Comparison of ENCODE assay signal across 16 cellular contexts in the genomic region with DNA sequence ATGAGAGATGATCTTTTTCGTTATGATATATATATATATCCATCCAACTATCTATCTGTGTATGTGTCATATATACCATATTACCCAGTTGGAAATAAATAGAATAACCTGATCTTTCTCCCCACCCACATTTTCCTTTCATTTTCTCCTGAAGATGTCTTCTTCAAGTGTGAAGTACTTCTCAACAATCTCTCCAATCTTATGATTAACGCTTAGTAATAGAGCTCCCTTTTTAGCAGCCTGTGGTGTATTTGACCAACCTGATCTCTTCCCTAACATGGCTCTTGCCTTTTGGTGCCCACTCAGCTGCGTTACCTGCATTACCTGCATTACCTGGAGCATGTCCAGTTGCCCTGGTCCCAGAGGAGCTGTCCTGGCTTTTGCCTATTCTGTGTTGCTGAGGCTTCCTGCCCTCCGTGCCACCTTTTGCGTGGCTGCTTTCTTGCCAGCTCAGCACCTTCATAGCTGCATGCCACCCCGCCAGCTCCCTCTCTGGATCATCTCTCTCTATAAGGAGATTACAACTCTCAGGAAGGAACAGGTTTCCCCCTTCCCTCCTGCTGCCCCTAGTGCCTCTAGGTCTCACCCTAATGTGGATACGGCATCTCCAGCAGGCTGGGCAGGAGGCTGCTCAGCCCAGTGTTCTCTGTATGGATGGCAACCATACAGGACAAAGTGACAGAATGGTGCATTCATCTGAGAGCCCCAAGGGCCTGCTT.
DNase-seq lines count a peak whose midpoint lies in the region; ATAC-seq, FAIRE-seq and TF ChIP-seq lines count a peak whose summit lies in the region.
"Had no signal": no experiment of that assay in that cellular context is flagged by ENCODE, and none has a peak within 500 bp of the region (broad histone marks: within the 10 kb centered on the region; RNA-seq: fewer than 3 reads in every experiment).

No MANE protein-coding gene starts in this region.

- H3K27ac ChIP-seq in right cardiac atrium (ENCODE audit: low read length): peak overlapping the region; percentile 46
- H3K27ac ChIP-seq in gastrocnemius medialis: peak overlapping the region; percentile 61 to 74 (median 68)

- H3K4me1 ChIP-seq in right cardiac atrium (ENCODE audit: control insufficient read depth, insufficient read depth, low read length) (peaks cover 11% of the 10 kb centered on the region), gastrocnemius medialis (peaks cover 19 to 21% of the 10 kb centered on the region in 2 donors)

- ATAC-seq in Right ventricle myocardium superior (ENCODE audit: poor library complexity) (peak; percentile 5), right cardiac atrium (no peak), gastrocnemius medialis (no peak)
- ATAC-seq: T-cell had no signal

- H3K27me3 ChIP-seq in right cardiac atrium (ENCODE audit: control insufficient read depth, insufficient read depth) (no peaks in the 10 kb centered on the region), gastrocnemius medialis (no peaks in the 10 kb centered on the region)

- in situ Hi-C loops in gastrocnemius medialis (cut with MboI; ENCODE audit: low sequenced_read_pairs in 4 of 4): no loop called here

- intact Hi-C loops in Right ventricle myocardium superior (cut with DNase I): no loop called here
- intact Hi-C loops in cardiac septum (cut with DNase I): no loop called here
- intact Hi-C loops in right cardiac atrium (cut with DNase I): no loop called here
- intact Hi-C loops in gastrocnemius medialis (cut with DNase I; ENCODE audit: low total_unique reads): no loop called here

- no peak for TF ChIP-seq CTCF in gastrocnemius medialis (IDR thresholded peaks at IDR 0.05 in 4 of 5, conservative IDR thresholded peaks at IDR 0.05 in 1 of 5)

- H3K9me3 ChIP-seq in right cardiac atrium (ENCODE audit: control insufficient read depth, low read length) (no peaks in the 10 kb centered on the region), gastrocnemius medialis (no peaks in the 10 kb centered on the region)

- H3K36me3 ChIP-seq in gastrocnemius medialis: no peaks in the 10 kb centered on the region

- no peak overlapping the region for H3K4me3 ChIP-seq in right cardiac atrium (ENCODE audit: low read length)
- H3K4me3 ChIP-seq in gastrocnemius medialis: no peak overlapping the region

- DNase-seq in Right ventricle myocardium superior: peak; percentile 37
- DNase-seq in cardiac septum (ENCODE audit: low spot score): no peak
- peak; percentile 34 for DNase-seq in HT-29 (ENCODE audit: low spot score)
- no peak for DNase-seq in right cardiac atrium
- DNase-seq in gastrocnemius medialis: no peak
- DNase-seq in RCC 7860 (ENCODE audit: low spot score): no peak
- no peak for DNase-seq in T-helper 1 cell
- DNase-seq in NCI-H1048 (lab: John Stamatoyannopoulos, UW): no peak
- DNase-seq: activated gamma-delta T cell; aorta; Calu3; GOT3; kidney glomerular epithelial cell; NCI-H2227 treated with DMSO at 0.1 percent for 48 hours; stimulated activated CD4-positive, alpha-beta T cell treated with anti-CD3 and anti-CD28 coated beads, Interleukin-4, amount 100 ng/mL, for 24 hours; T-cell had no signal

- WGBS in right cardiac atrium: 78% methylated on average over 7 of the region's 7 CpGs

- TF ChIP-seq POLR2A in gastrocnemius medialis (IDR thresholded peaks at IDR 0.05): no peak

- no peak for FAIRE-seq in RCC 7860 (lab: Jason Lieb, UNC)

Comparison
In these comparisons a context has a peak if more than half of its experiments do, and no peak if none do; other contexts are left out.
1. DNase-seq: peak in Right ventricle myocardium superior (single experiment) and HT-29 (single experiment); none in cardiac septum (single experiment), right cardiac atrium (0 of 3), gastrocnemius medialis (0 of 2), RCC 7860 (single experiment), T-helper 1 cell (0 of 5) and NCI-H1048 (single experiment).